Comparison of ENCODE assay signal across 24 cellular contexts in the genomic region with DNA sequence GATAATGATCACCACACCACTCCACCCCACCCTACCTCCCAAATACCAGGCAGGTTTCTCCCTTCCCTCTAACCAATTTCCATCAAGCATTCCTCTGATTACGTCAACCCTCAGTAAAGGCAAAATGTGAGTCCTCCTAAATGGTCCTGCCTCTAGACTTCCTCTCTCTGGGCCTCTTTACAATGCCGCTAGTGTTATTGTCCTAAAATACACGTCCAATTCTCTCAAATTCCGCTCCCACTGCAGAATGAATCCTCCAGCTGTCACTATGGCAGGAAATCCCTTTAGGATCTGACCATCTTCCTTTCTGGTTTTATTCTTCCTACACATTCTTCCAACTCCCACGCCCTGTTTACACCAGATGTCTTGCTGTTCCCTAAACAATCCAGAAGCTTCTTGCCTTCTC.
A peak's percentile ranks its signal among the peaks of the same experiment; 100 is the strongest.
DNase-seq lines count a peak whose midpoint lies in the region; ATAC-seq and TF ChIP-seq lines count a peak whose summit lies in the region.
"Had no signal": no experiment of that assay in that cellular context is flagged by ENCODE, and none has a peak within 500 bp of the region (broad histone marks: within the 10 kb centered on the region; RNA-seq: fewer than 3 reads in every experiment).

No MANE protein-coding gene starts in this region.

- peak overlapping the region in 1 of 2 experiments; percentile 41 for H3K14ac ChIP-seq in mesenchymal stem cell (ENCODE audit: low read length in 2 of 2)

- H3K27me3 ChIP-seq in heart right ventricle (no peaks in the 10 kb centered on the region), mesenchymal stem cell (ENCODE audit: control insufficient read depth in 1 of 2, insufficient read depth in 1 of 2, low read length in 2 of 2) (no peaks in the 10 kb centered on the region), uterus (no peaks in the 10 kb centered on the region), testis (no peaks in the 10 kb centered on the region)
- H3K27me3 ChIP-seq: BLaER1 treated with 17β-estradiol and CSF1 and Interleukin-3, amounts not matched to agents 10 nM and 100 nM; left lung; right atrium auricular region; suprapubic skin had no signal

- H2BK120ac ChIP-seq in mesenchymal stem cell (ENCODE audit: low read depth, low read length): no peak overlapping the region

- H3K79me1 ChIP-seq in mesenchymal stem cell (replicated peaks; ENCODE audit: low read length, poor library complexity, severe bottlenecking): peaks cover 11% of the 10 kb centered on the region

- ATAC-seq in heart right ventricle (peak in 7 of 8 donors; percentile 20 to 88 (median 42)), left cardiac atrium (no peak), GM18505 (IDR thresholded peaks at IDR 0.05; ENCODE audit: unreplicated experiment) (no peak)
- no peak for ATAC-seq in stimulated activated effector memory CD8-positive, alpha-beta T cell treated with anti-CD3 and anti-CD28 coated beads, Interleukin-12 subunit alpha, Interleukin-12 subunit beta, amount 100 ng/mL, for 72 hours
- ATAC-seq: activated T-cell treated with anti-CD3 and anti-CD28 coated beads, Interleukin-2, amount 50 U/mL, for 4 hours; effector memory CD8-positive, alpha-beta T cell; left lung; T-cell had no signal

- H3K4me3 ChIP-seq in heart right ventricle: no peak overlapping the region
- no peak overlapping the region for H3K4me3 ChIP-seq in mesenchymal stem cell (ENCODE audit: insufficient read depth in 1 of 2, low read depth in 1 of 2, low read length in 2 of 2)
- H3K4me3 ChIP-seq in uterus: no peak overlapping the region
- H3K4me3 ChIP-seq in testis: no peak overlapping the region
- H3K4me3 ChIP-seq: BLaER1 treated with 17β-estradiol and CSF1 and Interleukin-3, amounts not matched to agents 10 nM and 100 nM; left lung; right atrium auricular region; suprapubic skin had no signal

- H3K4me2 ChIP-seq in mesenchymal stem cell (ENCODE audit: low read length, poor library complexity, severe bottlenecking): no peak overlapping the region

- peaks cover 10% of the 10 kb centered on the region for H3K4me1 Mint-ChIP-seq in activated T-helper 1 cell treated with anti-CD3 and anti-CD28 coated beads, Interleukin-12 subunit alpha, Interleukin-12 subunit beta, Interleukin-2, Interleukin-4 antibody, amounts not matched to agents 30 ng/mL and 10 ng/mL and 1 ng/mL, durations not matched to agents 14 hours and 24 hours and 36 hours (ENCODE audit: low read depth)
- H3K4me1 Mint-ChIP-seq in stimulated activated effector memory CD8-positive, alpha-beta T cell treated with anti-CD3 and anti-CD28 coated beads, Interleukin-12 subunit alpha, Interleukin-12 subunit beta, amount 100 ng/mL, for 72 hours: no peaks in the 10 kb centered on the region

- TF ChIP-seq POLR2A in uterus (IDR thresholded peaks at IDR 0.05) (no peak), GM18505 (IDR thresholded peaks at IDR 0.05; ENCODE audit: borderline replicate concordance, extremely low read depth, insufficient read depth, insufficient read length) (no peak), testis (IDR thresholded peaks at IDR 0.05) (no peak)

- no peak overlapping the region for H3K9ac ChIP-seq in mesenchymal stem cell (ENCODE audit: low read length)
- H3K9ac ChIP-seq: BLaER1 treated with 17β-estradiol and CSF1 and Interleukin-3, amounts not matched to agents 10 nM and 100 nM had no signal

- no peak overlapping the region for H2BK15ac ChIP-seq in mesenchymal stem cell (ENCODE audit: low read depth, poor library complexity, severe bottlenecking)

- DNase-seq in heart right ventricle (peak in 1 of 2 donors; percentile 10), left cardiac atrium (no peak), mesenchymal stem cell (no peak), uterus (no peak), testis (no peak)
- no peak for DNase-seq in activated T-helper 1 cell treated with anti-CD3 and anti-CD28 coated beads, Interleukin-12 subunit alpha, Interleukin-12 subunit beta, Interleukin-2, Interleukin-4 antibody, amounts not matched to agents 30 ng/mL and 10 ng/mL and 1 ng/mL, durations not matched to agents 14 hours and 24 hours and 36 hours (ENCODE audit: low spot score)
- no peak for DNase-seq in stimulated activated effector memory CD8-positive, alpha-beta T cell treated with anti-CD3 and anti-CD28 coated beads, Interleukin-12 subunit alpha, Interleukin-12 subunit beta, amount 100 ng/mL, for 72 hours (ENCODE audit: low spot score in 2 of 2)
- DNase-seq: ACHN; activated CD4-positive, alpha-beta T cell treated with anti-CD3 and anti-CD28 coated beads, Interleukin-2, amount 50 U/mL, for 48 hours; activated T-cell treated with anti-CD3 and anti-CD28 coated beads, Interleukin-2, amount 50 U/mL, for 4 hours; effector memory CD8-positive, alpha-beta T cell; glutamatergic neuron; left lung; NCI-H1048; NCI-H2029; nucleus accumbens; SHP77 treated with DMSO at 0.1 percent for 48 hours; stimulated activated CD4-positive, alpha-beta T cell treated with anti-CD3 and anti-CD28 coated beads, Interleukin-15, amount 100 ng/mL, for 24 hours; T-cell had no signal

- H3K27ac ChIP-seq in heart right ventricle: peak overlapping the region in 6 of 10 donors; percentile 14 to 75 (median 59)
- H3K27ac ChIP-seq in mesenchymal stem cell (ENCODE audit: low read length, poor library complexity, severe bottlenecking): no peak overlapping the region
- no peak overlapping the region for H3K27ac ChIP-seq in uterus
- no peak overlapping the region for H3K27ac ChIP-seq in testis
- H3K27ac ChIP-seq: BLaER1 treated with 17β-estradiol and CSF1 and Interleukin-3, amounts not matched to agents 10 nM and 100 nM; right atrium auricular region; suprapubic skin had no signal

- H3K18ac ChIP-seq in mesenchymal stem cell (ENCODE audit: low read depth in 1 of 2, low read length in 2 of 2): no peak overlapping the region

- TF ChIP-seq CTCF in heart right ventricle (IDR thresholded peaks at IDR 0.05) (no peak), uterus (IDR thresholded peaks at IDR 0.05) (no peak), testis (IDR thresholded peaks at IDR 0.05) (no peak)

- H3K36me3 Mint-ChIP-seq in activated T-helper 1 cell treated with anti-CD3 and anti-CD28 coated beads, Interleukin-12 subunit alpha, Interleukin-12 subunit beta, Interleukin-2, Interleukin-4 antibody, amounts not matched to agents 30 ng/mL and 10 ng/mL and 1 ng/mL, durations not matched to agents 14 hours and 24 hours and 36 hours (ENCODE audit: low read depth): peaks cover 29% of the 10 kb centered on the region
- H3K36me3 Mint-ChIP-seq in stimulated activated effector memory CD8-positive, alpha-beta T cell treated with anti-CD3 and anti-CD28 coated beads, Interleukin-12 subunit alpha, Interleukin-12 subunit beta, amount 100 ng/mL, for 72 hours: peaks cover 26% of the 10 kb centered on the region

- H3K36me3 ChIP-seq in heart right ventricle (peaks cover 0 to 52% (median 4%) of the 10 kb centered on the region in 9 donors), mesenchymal stem cell (ENCODE audit: control insufficient read depth in 1 of 2, insufficient read depth in 2 of 2, low read depth in 1 of 2, low read length in 2 of 2) (peaks cover 21 to 35% of the 10 kb centered on the region in 2 experiments), uterus (no peaks in the 10 kb centered on the region), testis (ENCODE audit: low read depth, missing control alignments) (no peaks in the 10 kb centered on the region)

- no peak overlapping the region for H2AFZ ChIP-seq in mesenchymal stem cell (ENCODE audit: low read depth, low read length)

- no peak overlapping the region for H3K4ac ChIP-seq in mesenchymal stem cell (ENCODE audit: low read depth in 1 of 2, low read length in 2 of 2)

- intact Hi-C loops in heart right ventricle (cut with DNase I): loop anchor here in 1 of 10 donors (10.0 kb wide), 1 partner anchor 67 kb away; the partner anchor contains the start of gene DEGS1
- intact Hi-C loops in left cardiac atrium (cut with DNase I): no loop called here
- intact Hi-C loops in activated T-helper 1 cell treated with anti-CD3 and anti-CD28 coated beads, Interleukin-12 subunit alpha, Interleukin-12 subunit beta, Interleukin-2, Interleukin-4 antibody, amounts not matched to agents 30 ng/mL and 10 ng/mL and 1 ng/mL, durations not matched to agents 14 hours and 24 hours and 36 hours (cut with micrococcal nuclease): no loop called here
- intact Hi-C loops in uterus (cut with DNase I; ENCODE audit: low total_unique reads): no loop called here
- intact Hi-C loops in testis (cut with DNase I; ENCODE audit: low total_unique reads): no loop called here

- H3K9me3 ChIP-seq in heart right ventricle (no peaks in the 10 kb centered on the region), mesenchymal stem cell (ENCODE audit: control insufficient read depth, low read length) (no peaks in the 10 kb centered on the region), uterus (no peaks in the 10 kb centered on the region), testis (no peaks in the 10 kb centered on the region)
- H3K9me3 ChIP-seq: BLaER1 treated with 17β-estradiol and CSF1 and Interleukin-3, amounts not matched to agents 10 nM and 100 nM; left lung; right atrium auricular region; suprapubic skin had no signal

- H3K23ac ChIP-seq in mesenchymal stem cell (ENCODE audit: low read length in 2 of 2): no peak overlapping the region

- H2BK5ac ChIP-seq in mesenchymal stem cell (ENCODE audit: low read depth, low read length, poor library complexity, severe bottlenecking): peak overlapping the region; percentile 5

- WGBS in heart right ventricle, 2 donors: 54 to 65% methylated on average over 5 of the region's 5 CpGs
- WGBS in mesenchymal stem cell: 85% methylated on average over 5 of the region's 5 CpGs
- 86 to 87% methylated on average over 5 of the region's 5 CpGs for WGBS in testis, 2 donors

- H4K8ac ChIP-seq in mesenchymal stem cell (ENCODE audit: low read length): no peak overlapping the region

- H3K4me3 Mint-ChIP-seq in activated T-helper 1 cell treated with anti-CD3 and anti-CD28 coated beads, Interleukin-12 subunit alpha, Interleukin-12 subunit beta, Interleukin-2, Interleukin-4 antibody, amounts not matched to agents 30 ng/mL and 10 ng/mL and 1 ng/mL, durations not matched to agents 14 hours and 24 hours and 36 hours: no peak overlapping the region
- H3K4me3 Mint-ChIP-seq in stimulated activated effector memory CD8-positive, alpha-beta T cell treated with anti-CD3 and anti-CD28 coated beads, Interleukin-12 subunit alpha, Interleukin-12 subunit beta, amount 100 ng/mL, for 72 hours: no peak overlapping the region
- H3K4me3 Mint-ChIP-seq: activated naive CD8-positive, alpha-beta T cell; activated T-cell treated with anti-CD3 and anti-CD28 coated beads, Interleukin-2, amount 50 U/mL, for 4 hours; effector memory CD8-positive, alpha-beta T cell; T-cell had no signal

- no peak overlapping the region for H4K91ac ChIP-seq in mesenchymal stem cell (ENCODE audit: low read length)

- H2BK12ac ChIP-seq in mesenchymal stem cell (ENCODE audit: low read length in 2 of 2): no peak overlapping the region

- H3K27me3 Mint-ChIP-seq in activated T-helper 1 cell treated with anti-CD3 and anti-CD28 coated beads, Interleukin-12 subunit alpha, Interleukin-12 subunit beta, Interleukin-2, Interleukin-4 antibody, amounts not matched to agents 30 ng/mL and 10 ng/mL and 1 ng/mL, durations not matched to agents 14 hours and 24 hours and 36 hours (ENCODE audit: insufficient read depth): no peaks in the 10 kb centered on the region
- H3K27me3 Mint-ChIP-seq: activated naive CD8-positive, alpha-beta T cell; effector memory CD8-positive, alpha-beta T cell; T-cell had no signal

- no peaks in the 10 kb centered on the region for H3K9me3 Mint-ChIP-seq in activated T-helper 1 cell treated with anti-CD3 and anti-CD28 coated beads, Interleukin-12 subunit alpha, Interleukin-12 subunit beta, Interleukin-2, Interleukin-4 antibody, amounts not matched to agents 30 ng/mL and 10 ng/mL and 1 ng/mL, durations not matched to agents 14 hours and 24 hours and 36 hours
- no peaks in the 10 kb centered on the region for H3K9me3 Mint-ChIP-seq in stimulated activated effector memory CD8-positive, alpha-beta T cell treated with anti-CD3 and anti-CD28 coated beads, Interleukin-12 subunit alpha, Interleukin-12 subunit beta, amount 100 ng/mL, for 72 hours
- H3K9me3 Mint-ChIP-seq: activated T-cell treated with anti-CD3 and anti-CD28 coated beads, Interleukin-2, amount 50 U/mL, for 4 hours; effector memory CD8-positive, alpha-beta T cell; T-cell had no signal

- peaks cover 0 to 15% (median 0%) of the 10 kb centered on the region in 9 donors for H3K4me1 ChIP-seq in heart right ventricle
- peaks cover 5% of the 10 kb centered on the region for H3K4me1 ChIP-seq in mesenchymal stem cell (ENCODE audit: control insufficient read depth, insufficient read depth, low read depth, low read length)
- no peaks in the 10 kb centered on the region for H3K4me1 ChIP-seq in uterus
- no peaks in the 10 kb centered on the region for H3K4me1 ChIP-seq in testis
- H3K4me1 ChIP-seq: left lung, right atrium auricular region, suprapubic skin had no signal

- H2AK5ac ChIP-seq in mesenchymal stem cell (ENCODE audit: low read length, severe bottlenecking): peak overlapping the region; percentile 71

- peak overlapping the region; percentile 18 for H3K27ac Mint-ChIP-seq in activated T-helper 1 cell treated with anti-CD3 and anti-CD28 coated beads, Interleukin-12 subunit alpha, Interleukin-12 subunit beta, Interleukin-2, Interleukin-4 antibody, amounts not matched to agents 30 ng/mL and 10 ng/mL and 1 ng/mL, durations not matched to agents 14 hours and 24 hours and 36 hours
- peak overlapping the region; percentile 75 for H3K27ac Mint-ChIP-seq in stimulated activated effector memory CD8-positive, alpha-beta T cell treated with anti-CD3 and anti-CD28 coated beads, Interleukin-12 subunit alpha, Interleukin-12 subunit beta, amount 100 ng/mL, for 72 hours
- H3K27ac Mint-ChIP-seq: activated naive CD8-positive, alpha-beta T cell had no signal

Comparison
In these comparisons a context has a peak if more than half of its experiments do, and no peak if none do; other contexts are left out.
1. ATAC-seq: peak in heart right ventricle (7 of 8); none in left cardiac atrium (0 of 2), stimulated activated effector memory CD8-positive, alpha-beta T cell treated with anti-CD3 and anti-CD28 coated beads, Interleukin-12 subunit alpha, Interleukin-12 subunit beta, amount 100 ng/mL, for 72 hours (single experiment) and GM18505 (single experiment).
2. H3K27ac ChIP-seq: peak in heart right ventricle (6 of 10); none in mesenchymal stem cell (single experiment), uterus (0 of 2) and testis (0 of 2).